In the genomic region with DNA sequence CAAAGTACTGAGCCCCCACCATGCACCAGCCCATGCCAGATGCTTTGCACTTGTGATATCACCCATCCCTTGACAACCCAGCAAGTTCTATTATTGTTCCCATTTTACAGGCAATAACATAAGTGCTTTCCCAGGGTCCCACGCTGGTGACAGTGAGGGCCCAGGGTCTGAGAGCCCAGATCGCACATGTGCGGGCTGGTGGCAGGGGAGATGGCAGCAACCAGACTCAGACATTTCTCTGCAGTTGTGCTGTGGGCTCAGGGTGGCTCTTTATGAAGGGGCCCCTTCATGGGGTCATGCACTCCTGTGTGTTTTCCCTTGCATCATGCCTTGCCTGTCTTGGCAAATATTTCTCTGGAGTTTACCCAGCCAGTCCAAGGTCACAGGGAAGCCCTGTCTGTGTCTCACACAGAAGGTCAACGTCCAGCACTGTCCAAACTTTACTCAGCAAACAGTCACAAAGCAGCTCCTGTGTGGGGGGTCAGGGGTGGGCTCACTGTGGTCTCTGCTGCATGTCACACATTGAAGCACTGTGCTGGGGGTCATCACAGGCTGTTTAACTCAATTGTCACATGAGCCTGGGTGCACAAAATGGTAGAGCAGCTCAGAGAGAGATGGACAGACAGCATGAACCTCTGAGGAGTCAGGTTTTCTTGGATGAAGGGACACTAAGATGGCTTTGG, we compare ENCODE assay signal across 23 cellular contexts. TPM values are rescaled to one million over a fixed set of nuclear protein-coding genes. Genes with fewer than 3 reads are reported as not detected.
DNase-seq lines count a peak whose midpoint lies in the region; TF ChIP-seq lines count a peak whose summit lies in the region.
"Had no signal": no experiment of that assay in that cellular context is flagged by ENCODE, and none has a peak within 500 bp of the region (broad histone marks: within the 10 kb centered on the region; RNA-seq: fewer than 3 reads in every experiment).

No MANE protein-coding gene starts in this region.

- H3K9me2 ChIP-seq in hepatocyte (replicated peaks; ENCODE audit: insufficient read depth), result no peaks in the 10 kb centered on the region
- H3K9me2 ChIP-seq: SK-N-SH had no signal

- H3K4me3 ChIP-seq in breast epithelium (no peak overlapping the region), hepatocyte (no peak overlapping the region), neural progenitor cell (no peak overlapping the region)
- no peak overlapping the region for H3K4me3 ChIP-seq in CD8-positive, alpha-beta memory T cell (ENCODE audit: low read length)
- H3K4me3 ChIP-seq: BLaER1 treated with 17β-estradiol and CSF1 and Interleukin-3, amounts not matched to agents 10 nM and 100 nM; GM23338; HAP-1; PC-9 had no signal

- H3K9me3 Mint-ChIP-seq in MCF 10A (ENCODE audit: unreplicated experiment) (peaks cover 11% of the 10 kb centered on the region), neural progenitor cell (peaks cover 5% of the 10 kb centered on the region)
- H3K9me3 Mint-ChIP-seq in CD8-positive, alpha-beta memory T cell, result no peaks in the 10 kb centered on the region

- H3K36me3 ChIP-seq in breast epithelium (no peaks in the 10 kb centered on the region), hepatocyte (replicated peaks; ENCODE audit: insufficient read depth, low read depth) (no peaks in the 10 kb centered on the region), neural progenitor cell (no peaks in the 10 kb centered on the region)
- H3K36me3 ChIP-seq in CD8-positive, alpha-beta memory T cell (ENCODE audit: insufficient read depth, low read length), result no peaks in the 10 kb centered on the region
- H3K36me3 ChIP-seq: BLaER1 treated with 17β-estradiol and CSF1 and Interleukin-3, amounts not matched to agents 10 nM and 100 nM; HAP-1 had no signal

- H3K4me1 Mint-ChIP-seq in MCF 10A (ENCODE audit: insufficient read depth, unreplicated experiment), result peaks cover 14% of the 10 kb centered on the region
- peaks cover 28% of the 10 kb centered on the region for H3K4me1 Mint-ChIP-seq in neural progenitor cell
- H3K4me1 Mint-ChIP-seq in CD8-positive, alpha-beta memory T cell, result no peaks in the 10 kb centered on the region
- H3K4me1 Mint-ChIP-seq: IgD-negative memory B cell had no signal

- no peaks in the 10 kb centered on the region for H3K9me3 ChIP-seq in breast epithelium
- no peaks in the 10 kb centered on the region for H3K9me3 ChIP-seq in hepatocyte (ENCODE audit: low read depth)
- no peaks in the 10 kb centered on the region for H3K9me3 ChIP-seq in neural progenitor cell (ENCODE audit: low read depth)
- H3K9me3 ChIP-seq in CD8-positive, alpha-beta memory T cell (ENCODE audit: low read length), result no peaks in the 10 kb centered on the region
- H3K9me3 ChIP-seq: BLaER1 treated with 17β-estradiol and CSF1 and Interleukin-3, amounts not matched to agents 10 nM and 100 nM; HAP-1; SK-N-SH had no signal

- intact Hi-C loops in MCF 10A (cut with micrococcal nuclease) (no loop called here), breast epithelium (cut with DNase I; ENCODE audit: low total_unique reads) (no loop called here)

- 67% methylated on average over 4 of the region's 4 CpGs for WGBS in hepatocyte (ENCODE audit: low lambda C conversion rate, missing lambda C conversion rate)

- TF ChIP-seq POLR2A in breast epithelium (IDR thresholded peaks at IDR 0.05), result no peak

- no peaks in the 10 kb centered on the region for H3F3A ChIP-seq in neural progenitor cell (ENCODE audit: low read depth)

- no TSS peak for BruUV-seq in MCF 10A (replicated peaks; lab: Mats Ljungman, UMichigan)

- POLR2A ChIA-PET in MCF 10A (lab: Yijun Ruan, JAX), result no interaction called here
- POLR2A ChIA-PET in CD8-positive, alpha-beta memory T cell (lab: Charles Lee), result no interaction called here

- H3K9ac ChIP-seq in neural progenitor cell, result no peak overlapping the region
- H3K9ac ChIP-seq: BLaER1 treated with 17β-estradiol and CSF1 and Interleukin-3, amounts not matched to agents 10 nM and 100 nM; SK-N-SH had no signal

- H3K27me3 ChIP-seq in breast epithelium (no peaks in the 10 kb centered on the region), hepatocyte (no peaks in the 10 kb centered on the region), neural progenitor cell (no peaks in the 10 kb centered on the region)
- H3K27me3 ChIP-seq in CD8-positive, alpha-beta memory T cell (ENCODE audit: insufficient read depth, low read length, poor library complexity, severe bottlenecking), result no peaks in the 10 kb centered on the region
- H3K27me3 ChIP-seq: BLaER1 treated with 17β-estradiol and CSF1 and Interleukin-3, amounts not matched to agents 10 nM and 100 nM had no signal

- no peaks in the 10 kb centered on the region for H3K27me3 Mint-ChIP-seq in MCF 10A (ENCODE audit: insufficient read depth, unreplicated experiment)
- peaks cover 3% of the 10 kb centered on the region for H3K27me3 Mint-ChIP-seq in neural progenitor cell (ENCODE audit: insufficient read depth, low read depth)
- H3K27me3 Mint-ChIP-seq in CD8-positive, alpha-beta memory T cell, result peaks cover 3 to 11% of the 10 kb centered on the region in 2 donors
- H3K27me3 Mint-ChIP-seq: IgD-negative memory B cell had no signal

- H3K27ac ChIP-seq in breast epithelium, result no peak overlapping the region
- H3K27ac ChIP-seq in hepatocyte, result peak overlapping the region; percentile 82
- no peak overlapping the region for H3K27ac ChIP-seq in neural progenitor cell
- no peak overlapping the region for H3K27ac ChIP-seq in CD8-positive, alpha-beta memory T cell (ENCODE audit: low read depth, low read length)
- H3K27ac ChIP-seq: 22Rv1; BLaER1 treated with 17β-estradiol and CSF1 and Interleukin-3, amounts not matched to agents 10 nM and 100 nM; PC-9 had no signal

- H3K79me2 ChIP-seq in hepatocyte, result no peaks in the 10 kb centered on the region
- no peaks in the 10 kb centered on the region for H3K79me2 ChIP-seq in neural progenitor cell (ENCODE audit: low read depth)

- CTCF ChIA-PET in MCF 10A (lab: Yijun Ruan, JAX), result interaction anchor here (0.6 kb wide), 1 partner anchor 114 kb away, joined by 6 read pairs; no protein-coding TSS in a partner anchor
- CTCF ChIA-PET in CD8-positive, alpha-beta memory T cell (lab: Charles Lee), result no interaction called here

- TF ChIP-seq CTCF in MCF 10A (IDR thresholded peaks at IDR 0.05; ENCODE audit: unreplicated experiment), result no peak
- TF ChIP-seq CTCF in breast epithelium (IDR thresholded peaks at IDR 0.05), result no peak
- TF ChIP-seq CTCF in hepatocyte (IDR thresholded peaks at IDR 0.05; ENCODE audit: poor library complexity), result no peak
- no peak for TF ChIP-seq CTCF in neural progenitor cell (IDR thresholded peaks at IDR 0.05)

- H3K4me3 Mint-ChIP-seq in MCF 10A (ENCODE audit: unreplicated experiment) (no peak overlapping the region), neural progenitor cell (no peak overlapping the region)
- H3K4me3 Mint-ChIP-seq in CD8-positive, alpha-beta memory T cell, result no peak overlapping the region
- H3K4me3 Mint-ChIP-seq: GM23338 had no signal

- DNase-seq in MCF 10A (ENCODE audit: unreplicated experiment) (no peak), breast epithelium (ENCODE audit: low spot score in 2 of 2) (no peak), hepatocyte (ENCODE audit: low spot score) (peak; percentile 64), neural progenitor cell (ENCODE audit: low spot score) (no peak), NCI-H2196 (lab: John Stamatoyannopoulos, UW; ENCODE audit: unreplicated experiment) (no peak), kidney tubule cell (ENCODE audit: low spot score) (no peak), SKM-1 treated with dmso at 0.1 percent for 144 hours (lab: John Stamatoyannopoulos, UW; ENCODE audit: unreplicated experiment) (no peak)
- DNase-seq in CD8-positive, alpha-beta memory T cell, result no peak
- DNase-seq: DMS53, GDM1, NCI-H187, NCI-H446 treated with DMSO at 0.1 percent for 48 hours, NCI-H69, PC-9, RPMI8226, SHP77, SK-N-SH had no signal

- H4K20me1 ChIP-seq in hepatocyte (ENCODE audit: insufficient read depth, poor library complexity, severe bottlenecking), result no peaks in the 10 kb centered on the region
- no peaks in the 10 kb centered on the region for H4K20me1 ChIP-seq in neural progenitor cell (ENCODE audit: low read depth)
- H4K20me1 ChIP-seq: BLaER1 treated with 17β-estradiol and CSF1 and Interleukin-3, amounts not matched to agents 10 nM and 100 nM had no signal

- H3K4me2 ChIP-seq in hepatocyte (peak overlapping the region; percentile 62), neural progenitor cell (no peak overlapping the region)
- H3K4me2 ChIP-seq: BLaER1 treated with 17β-estradiol and CSF1 and Interleukin-3, amounts not matched to agents 10 nM and 100 nM; GM23338; PC-9; SK-N-SH had no signal

- H3K27ac Mint-ChIP-seq in MCF 10A (ENCODE audit: low read depth, unreplicated experiment) (peak overlapping the region; percentile 18), neural progenitor cell (peak overlapping the region; percentile 64)
- no peak overlapping the region for H3K27ac Mint-ChIP-seq in CD8-positive, alpha-beta memory T cell
- H3K27ac Mint-ChIP-seq: GM23338, IgD-negative memory B cell had no signal

- no peak overlapping the region for H2AFZ ChIP-seq in hepatocyte
- H2AFZ ChIP-seq in neural progenitor cell (replicated peaks), result no peak overlapping the region
- H2AFZ ChIP-seq: GM23338, PC-9 had no signal

- peaks cover 5 to 11% of the 10 kb centered on the region in 2 donors for H3K4me1 ChIP-seq in breast epithelium
- peaks cover 30% of the 10 kb centered on the region for H3K4me1 ChIP-seq in hepatocyte (ENCODE audit: insufficient read depth)
- H3K4me1 ChIP-seq in neural progenitor cell, result no peaks in the 10 kb centered on the region
- H3K4me1 ChIP-seq in CD8-positive, alpha-beta memory T cell (ENCODE audit: insufficient read depth, low read length), result no peaks in the 10 kb centered on the region
- H3K4me1 ChIP-seq: HAP-1 had no signal

- H3K36me3 Mint-ChIP-seq in MCF 10A (ENCODE audit: insufficient read depth, unreplicated experiment), result no peaks in the 10 kb centered on the region
- H3K36me3 Mint-ChIP-seq in neural progenitor cell, result peaks cover 2% of the 10 kb centered on the region
- H3K36me3 Mint-ChIP-seq in CD8-positive, alpha-beta memory T cell, result no peaks in the 10 kb centered on the region
- H3K36me3 Mint-ChIP-seq: IgD-negative memory B cell had no signal

RNA-seq across cellular contexts. Expression of a gene that starts 12.7 kb away (rescaled TPM):
- 0.35 TPM in 1 of 2 replicates, not detected in the other for total RNA-seq in MCF 10A (2022)
- total RNA-seq in breast epithelium, result 10 to 100 TPM in 2 of 3 donors, 1 to 10 TPM in 1; 4.3 to 32.9 (median 20.6) TPM
- total RNA-seq in hepatocyte, result 88.8 and 109 TPM in 2 replicates
- polyA plus RNA-seq in hepatocyte, result 73.6 and 98.7 TPM in 2 replicates
- total RNA-seq in neural progenitor cell (ENCODE audit: low replicate concordance), result 3.1 and 3.5 TPM in 2 replicates
- total RNA-seq in CD8-positive, alpha-beta memory T cell, result not detected
- polyA plus RNA-seq in CD8-positive, alpha-beta memory T cell, result not detected
- total RNA-seq: HT1080, PC-9 had no signal
- polyA plus RNA-seq: IgD-negative memory B cell had no signal

RNA-seq across cellular contexts. Expression of a gene that starts 18.3 kb away (rescaled TPM):
- total RNA-seq in MCF 10A (2022) (44.5 and 54.5 TPM in 2 replicates), breast epithelium (1,000 to 10,000 TPM in 2 of 3 donors, 10 to 100 TPM in 1; 88.7 to 1,840 (median 1,497) TPM), hepatocyte (402 and 457 TPM in 2 replicates), neural progenitor cell (ENCODE audit: low replicate concordance) (not detected in 2 replicates)
- 359 and 461 TPM in 2 replicates for polyA plus RNA-seq in hepatocyte
- not detected for total RNA-seq in CD8-positive, alpha-beta memory T cell
- not detected for polyA plus RNA-seq in CD8-positive, alpha-beta memory T cell
- total RNA-seq: GM23338, HT1080, PC-9 had no signal
- polyA plus RNA-seq: GM23338, IgD-negative memory B cell had no signal

RNA-seq across cellular contexts. Expression of a gene that starts 32.6 kb away (rescaled TPM):
- total RNA-seq in MCF 10A (2022) (not detected in 2 replicates), breast epithelium (not detected), hepatocyte (22.7 and 27.8 TPM in 2 replicates), neural progenitor cell (ENCODE audit: low replicate concordance) (not detected in 2 replicates)
- 26.9 and 35.2 TPM in 2 replicates for polyA plus RNA-seq in hepatocyte
- not detected for total RNA-seq in CD8-positive, alpha-beta memory T cell
- not detected for polyA plus RNA-seq in CD8-positive, alpha-beta memory T cell
- total RNA-seq: GM23338, HT1080, PC-9 had no signal
- polyA plus RNA-seq: GM23338, IgD-negative memory B cell, SK-N-SH had no signal

Comparison
In these comparisons a context has a peak if more than half of its experiments do, and no peak if none do; other contexts are left out.
1. H3K27ac Mint-ChIP-seq: peak in MCF 10A (single experiment) and neural progenitor cell (single experiment); none in CD8-positive, alpha-beta memory T cell (0 of 8).
2. RNA of a gene that starts 18.3 kb away (total RNA-seq): 88.7 to 1,840 TPM in breast epithelium, 402 to 457 TPM in hepatocyte and 44.5 to 54.5 TPM in MCF 10A; not detected in neural progenitor cell and not detected in CD8-positive, alpha-beta memory T cell; every median in the first group is over 10 times any median in the second.
3. RNA of a gene that starts 32.6 kb away (total RNA-seq): 22.7 to 27.8 TPM in hepatocyte; not detected in MCF 10A, not detected in breast epithelium, not detected in neural progenitor cell and not detected in CD8-positive, alpha-beta memory T cell; every median in the first group is over 10 times any median in the second.